In genomic region chr7:131370523-131370968, GRCh38 we compare ENCODE assay signal across 8 cellular contexts.
DNase-seq lines count a peak whose midpoint lies in the region; ATAC-seq lines count a peak whose summit lies in the region.

No MANE protein-coding gene starts in this region.

- no peak overlapping the region for H3K4me3 ChIP-seq in SK-N-MC

- ATAC-seq in GM18519 (IDR thresholded peaks at IDR 0.05; ENCODE audit: low FRiP score, unreplicated experiment) (peak; percentile 56), HG02852 (IDR thresholded peaks at IDR 0.05; ENCODE audit: unreplicated experiment) (peak; percentile 60)

- peak overlapping the region; percentile 80 for H3K27ac ChIP-seq in SK-N-MC

- H3K9ac ChIP-seq in SK-N-MC (ENCODE audit: insufficient read length), result no peak overlapping the region

- peaks cover 8% of the 10 kb centered on the region for H3K36me3 ChIP-seq in SK-N-MC (ENCODE audit: insufficient read depth, low read length)

- no peak for DNase-seq in SK-N-MC (ENCODE audit: low read depth, low spot score)
- peak; percentile 68 for DNase-seq in glomerular visceral epithelial cell (ENCODE audit: extremely low spot score)
- DNase-seq in NCI-H1417 treated with DMSO at 0.1 percent for 48 hours (lab: John Stamatoyannopoulos, UW), result no peak
- no peak for DNase-seq in GM19238 (ENCODE audit: insufficient read length, low spot score)
- DNase-seq in activated CD8-positive, alpha-beta memory T cell treated with anti-CD3 and anti-CD28 coated beads, Interleukin-2, amount 50 U/mL, for 48 hours, result no peak
- no peak for DNase-seq in NOMO-1 (lab: John Stamatoyannopoulos, UW; ENCODE audit: unreplicated experiment in 2 of 2)

- H3K9me3 ChIP-seq in SK-N-MC (ENCODE audit: low read depth, low read length), result peaks cover 3% of the 10 kb centered on the region; the same call in 1 of the 2 replicates
